Comparison of ENCODE assay signal across 1 cellular context in the genomic region with DNA sequence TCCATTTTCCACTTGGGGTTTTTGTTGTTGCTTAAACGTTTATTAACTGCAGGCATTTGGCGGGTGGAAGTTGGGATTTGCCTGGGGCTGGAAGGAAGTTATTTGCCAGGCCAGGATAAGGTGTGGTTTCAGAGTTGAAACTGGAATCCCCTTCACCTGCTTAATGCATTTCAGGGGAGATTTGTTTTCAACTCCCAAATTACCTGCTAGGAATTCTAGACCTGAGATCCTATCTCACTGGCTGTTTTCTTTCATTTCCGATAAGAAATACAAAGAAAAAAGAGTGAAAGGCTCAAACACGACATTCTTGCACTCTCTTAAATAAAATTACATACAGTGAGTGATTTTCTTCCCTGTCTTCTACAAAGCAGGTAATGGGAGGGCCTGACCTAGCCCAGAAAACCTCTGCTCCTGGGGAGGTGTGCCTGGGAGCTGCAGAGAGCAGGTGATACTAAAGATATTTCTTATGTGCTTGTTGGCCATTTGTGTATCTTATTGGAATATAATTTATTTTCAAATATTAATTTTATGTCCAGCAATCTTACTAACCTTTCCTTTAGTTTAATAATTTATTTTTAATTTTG.
TF ChIP-seq lines count a peak whose summit lies in the region.

No MANE protein-coding gene starts in this region.

TF ChIP-seq in GM12878, 131 proteins besides CTCF, POLR2A, EP300 and RAD21 (continued from another document):
- TF ChIP-seq, protein P1, sequence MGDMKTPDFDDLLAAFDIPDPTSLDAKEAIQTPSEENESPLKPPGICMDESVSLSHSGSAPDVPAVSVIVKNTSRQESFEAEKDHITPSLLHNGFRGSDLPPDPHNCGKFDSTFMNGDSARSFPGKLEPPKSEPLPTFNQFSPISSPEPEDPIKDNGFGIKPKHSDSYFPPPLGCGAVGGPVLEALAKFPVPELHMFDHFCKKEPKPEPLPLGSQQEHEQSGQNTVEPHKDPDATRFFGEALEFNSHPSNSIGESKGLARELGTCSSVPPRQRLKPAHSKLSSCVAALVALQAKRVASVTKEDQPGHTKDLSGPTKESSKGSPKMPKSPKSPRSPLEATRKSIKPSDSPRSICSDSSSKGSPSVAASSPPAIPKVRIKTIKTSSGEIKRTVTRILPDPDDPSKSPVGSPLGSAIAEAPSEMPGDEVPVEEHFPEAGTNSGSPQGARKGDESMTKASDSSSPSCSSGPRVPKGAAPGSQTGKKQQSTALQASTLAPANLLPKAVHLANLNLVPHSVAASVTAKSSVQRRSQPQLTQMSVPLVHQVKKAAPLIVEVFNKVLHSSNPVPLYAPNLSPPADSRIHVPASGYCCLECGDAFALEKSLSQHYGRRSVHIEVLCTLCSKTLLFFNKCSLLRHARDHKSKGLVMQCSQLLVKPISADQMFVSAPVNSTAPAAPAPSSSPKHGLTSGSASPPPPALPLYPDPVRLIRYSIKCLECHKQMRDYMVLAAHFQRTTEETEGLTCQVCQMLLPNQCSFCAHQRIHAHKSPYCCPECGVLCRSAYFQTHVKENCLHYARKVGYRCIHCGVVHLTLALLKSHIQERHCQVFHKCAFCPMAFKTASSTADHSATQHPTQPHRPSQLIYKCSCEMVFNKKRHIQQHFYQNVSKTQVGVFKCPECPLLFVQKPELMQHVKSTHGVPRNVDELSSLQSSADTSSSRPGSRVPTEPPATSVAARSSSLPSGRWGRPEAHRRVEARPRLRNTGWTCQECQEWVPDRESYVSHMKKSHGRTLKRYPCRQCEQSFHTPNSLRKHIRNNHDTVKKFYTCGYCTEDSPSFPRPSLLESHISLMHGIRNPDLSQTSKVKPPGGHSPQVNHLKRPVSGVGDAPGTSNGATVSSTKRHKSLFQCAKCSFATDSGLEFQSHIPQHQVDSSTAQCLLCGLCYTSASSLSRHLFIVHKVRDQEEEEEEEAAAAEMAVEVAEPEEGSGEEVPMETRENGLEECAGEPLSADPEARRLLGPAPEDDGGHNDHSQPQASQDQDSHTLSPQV (IDR thresholded peaks at IDR 0.05), result no peak
